In the genomic region with DNA sequence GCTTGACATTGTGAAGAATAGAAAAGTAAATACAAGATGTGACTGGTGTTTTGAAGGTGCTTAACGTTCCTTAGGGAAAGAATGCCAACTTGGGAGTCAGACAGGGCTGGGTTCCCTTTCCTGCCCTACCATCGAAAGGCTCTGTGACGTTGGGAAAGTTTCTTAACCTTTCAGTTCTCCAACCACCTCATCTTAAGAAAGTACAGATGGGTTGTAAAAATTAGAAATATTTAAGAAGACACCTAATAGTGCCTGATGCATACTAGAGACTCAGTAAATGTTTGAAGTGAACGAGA, we compare ENCODE assay signal across 8 cellular contexts. TPM values are rescaled to one million over a fixed set of nuclear protein-coding genes. Genes with fewer than 3 reads are reported as not detected.
A peak's percentile ranks its signal among the peaks of the same experiment; 100 is the strongest.
DNase-seq lines count a peak whose midpoint lies in the region; ATAC-seq, FAIRE-seq and TF ChIP-seq lines count a peak whose summit lies in the region.

No MANE protein-coding gene starts in this region.

- H3K4me3 Mint-ChIP-seq in T-helper 2 cell treated with Interferon-gamma antibody and Interleukin-4, amounts not matched to agents 5 μg/mL and 100 μg/mL, for 36 hours = peak overlapping the region; percentile 96
- peak overlapping the region; percentile 92 for H3K4me3 Mint-ChIP-seq in activated naive CD8-positive, alpha-beta T cell treated with anti-CD3 and anti-CD28 coated beads for 36 hours

- no peak for FAIRE-seq in kidney (lab: Jason Lieb, UNC)

- H3K27ac ChIP-seq in kidney (ENCODE audit: low read depth in 2 of 2, low read length in 2 of 2) (peak overlapping the region; percentile 83 to 89), substantia nigra (ENCODE audit: low read depth, low read length, poor library complexity, severe bottlenecking) (peak overlapping the region; percentile 95)

- H3K4me1 ChIP-seq in kidney (ENCODE audit: control insufficient read depth in 1 of 2, insufficient read depth in 1 of 2, low read depth in 1 of 2, low read length in 2 of 2) = peaks cover 15 to 18% of the 10 kb centered on the region in 2 donors

- H3K36me3 Mint-ChIP-seq in T-helper 2 cell treated with Interferon-gamma antibody and Interleukin-4, amounts not matched to agents 5 μg/mL and 100 μg/mL, for 36 hours (ENCODE audit: low read depth) = peaks cover 35% of the 10 kb centered on the region
- peaks cover 38% of the 10 kb centered on the region for H3K36me3 Mint-ChIP-seq in activated naive CD8-positive, alpha-beta T cell treated with anti-CD3 and anti-CD28 coated beads for 36 hours

- no peaks in the 10 kb centered on the region for H3K9me3 ChIP-seq in kidney (ENCODE audit: control insufficient read depth in 1 of 2, low read length in 2 of 2)

- H3K4me3 ChIP-seq in kidney (ENCODE audit: low read length in 2 of 2) = peak overlapping the region; percentile 78 to 91

- DNase-seq in T-helper 2 cell treated with Interferon-gamma antibody and Interleukin-4, amounts not matched to agents 5 μg/mL and 100 μg/mL, for 36 hours (ENCODE audit: low spot score) = no peak
- DNase-seq in T-helper 2 cell (no peak), kidney (no peak), substantia nigra (lab: John Stamatoyannopoulos, UW) (no peak), NCI-H226 (no peak)
- DNase-seq in activated naive CD8-positive, alpha-beta T cell treated with anti-CD3 and anti-CD28 coated beads for 36 hours = no peak

- H3K36me3 ChIP-seq in kidney (ENCODE audit: control insufficient read depth in 1 of 2, insufficient read depth in 2 of 2, low read length in 2 of 2) = peaks cover 0 to 2% of the 10 kb centered on the region in 2 donors

- intact Hi-C loops in kidney (cut with DNase I) = no loop called here

- no peak for ATAC-seq in GM19023 (IDR thresholded peaks at IDR 0.05; ENCODE audit: unreplicated experiment)
- no peak for ATAC-seq in GM18870 (IDR thresholded peaks at IDR 0.05; ENCODE audit: unreplicated experiment)

- H3K4me1 Mint-ChIP-seq in T-helper 2 cell treated with Interferon-gamma antibody and Interleukin-4, amounts not matched to agents 5 μg/mL and 100 μg/mL, for 36 hours (ENCODE audit: low read depth) = peaks cover 52% of the 10 kb centered on the region
- peaks cover 51% of the 10 kb centered on the region for H3K4me1 Mint-ChIP-seq in activated naive CD8-positive, alpha-beta T cell treated with anti-CD3 and anti-CD28 coated beads for 36 hours

- no peaks in the 10 kb centered on the region for H3K27me3 Mint-ChIP-seq in T-helper 2 cell treated with Interferon-gamma antibody and Interleukin-4, amounts not matched to agents 5 μg/mL and 100 μg/mL, for 36 hours (ENCODE audit: low read depth)
- no peaks in the 10 kb centered on the region for H3K27me3 Mint-ChIP-seq in activated naive CD8-positive, alpha-beta T cell treated with anti-CD3 and anti-CD28 coated beads for 36 hours

- H3K9me3 Mint-ChIP-seq in T-helper 2 cell treated with Interferon-gamma antibody and Interleukin-4, amounts not matched to agents 5 μg/mL and 100 μg/mL, for 36 hours = no peaks in the 10 kb centered on the region
- H3K9me3 Mint-ChIP-seq in activated naive CD8-positive, alpha-beta T cell treated with anti-CD3 and anti-CD28 coated beads for 36 hours = no peaks in the 10 kb centered on the region

- peak overlapping the region; percentile 70 to 85 for H3K9ac ChIP-seq in kidney (ENCODE audit: low read length in 2 of 2)

- TF ChIP-seq CTCF in kidney (IDR thresholded peaks at IDR 0.05; ENCODE audit: borderline replicate concordance, extremely low read depth, insufficient read depth) = no peak

- peak overlapping the region; percentile 91 for H3K27ac Mint-ChIP-seq in T-helper 2 cell treated with Interferon-gamma antibody and Interleukin-4, amounts not matched to agents 5 μg/mL and 100 μg/mL, for 36 hours
- H3K27ac Mint-ChIP-seq in activated naive CD8-positive, alpha-beta T cell treated with anti-CD3 and anti-CD28 coated beads for 36 hours = peak overlapping the region; percentile 90

RNA-seq across cellular contexts. Expression of a gene that starts 1.1 kb away (rescaled TPM):
- 10 to 100 TPM; 82.4 TPM for total RNA-seq in activated naive CD8-positive, alpha-beta T cell treated with anti-CD3 and anti-CD28 coated beads for 36 hours
- total RNA-seq in kidney = 52.0 TPM
- 11.7 TPM for polyA plus RNA-seq in kidney (ENCODE audit: insufficient read depth, low read depth, low replicate concordance)

RNA-seq across cellular contexts. Expression of a gene that starts 6.1 kb away (rescaled TPM):
- 10 to 100 TPM; 79.4 to 83.7 TPM for total RNA-seq in activated naive CD8-positive, alpha-beta T cell treated with anti-CD3 and anti-CD28 coated beads for 36 hours
- total RNA-seq in kidney = 42.8 TPM
- 12.8 TPM for polyA plus RNA-seq in kidney (ENCODE audit: insufficient read depth, low read depth, low replicate concordance)

RNA-seq across cellular contexts. Expression of a gene that starts 25.1 kb away (rescaled TPM):
- 100 to 1,000 TPM; 193 to 211 TPM for total RNA-seq in activated naive CD8-positive, alpha-beta T cell treated with anti-CD3 and anti-CD28 coated beads for 36 hours
- total RNA-seq in kidney = 55.0 TPM
- polyA plus RNA-seq in kidney (ENCODE audit: insufficient read depth, low read depth, low replicate concordance) = 103 TPM

RNA-seq across cellular contexts. Expression of a gene that starts 49.0 kb away (rescaled TPM):
- total RNA-seq in activated naive CD8-positive, alpha-beta T cell treated with anti-CD3 and anti-CD28 coated beads for 36 hours = 10 to 100 TPM; 72.3 to 74.2 TPM
- 199 TPM for total RNA-seq in kidney
- 41.7 TPM for polyA plus RNA-seq in kidney (ENCODE audit: insufficient read depth, low read depth, low replicate concordance)

RNA-seq across cellular contexts. Expression of a gene that starts 50.4 kb away (rescaled TPM):
- 10 to 100 TPM; 11.5 to 11.9 TPM for total RNA-seq in activated naive CD8-positive, alpha-beta T cell treated with anti-CD3 and anti-CD28 coated beads for 36 hours
- total RNA-seq in kidney = 36.0 TPM
- polyA plus RNA-seq in kidney (ENCODE audit: insufficient read depth, low read depth, low replicate concordance) = 67.2 TPM
